Comparison of ENCODE assay signal across 2 cellular contexts in genomic region chr1:66929289-66929688, GRCh38.
TF ChIP-seq lines count a peak whose summit lies in the region.

No MANE protein-coding gene starts in this region.

TF ChIP-seq in GM12878, 131 proteins besides CTCF, POLR2A, EP300 and RAD21 (continued from another document):
- TF ChIP-seq USF1 (IDR thresholded peaks at IDR 0.05; ENCODE audit: borderline replicate concordance, extremely low read length, insufficient read depth, low read depth, low read length) (no peak), ETV6 (conservative IDR thresholded peaks at IDR 0.05 in 1 of 2, IDR thresholded peaks at IDR 0.05 in 1 of 2; ENCODE audit: borderline replicate concordance in 1 of 2, low read depth in 1 of 2) (no peak), NRF1 (conservative IDR thresholded peaks at IDR 0.05; ENCODE audit: low read depth, low read length) (no peak), RBBP5 (conservative IDR thresholded peaks at IDR 0.05) (no peak)

TF ChIP-seq in HEK293T, 16 proteins besides CTCF, POLR2A, EP300 and RAD21 (continued from another document):
- TF ChIP-seq FOXM1 (IDR thresholded peaks at IDR 0.05; ENCODE audit: borderline replicate concordance) = no peak
- TF ChIP-seq, protein P1, sequence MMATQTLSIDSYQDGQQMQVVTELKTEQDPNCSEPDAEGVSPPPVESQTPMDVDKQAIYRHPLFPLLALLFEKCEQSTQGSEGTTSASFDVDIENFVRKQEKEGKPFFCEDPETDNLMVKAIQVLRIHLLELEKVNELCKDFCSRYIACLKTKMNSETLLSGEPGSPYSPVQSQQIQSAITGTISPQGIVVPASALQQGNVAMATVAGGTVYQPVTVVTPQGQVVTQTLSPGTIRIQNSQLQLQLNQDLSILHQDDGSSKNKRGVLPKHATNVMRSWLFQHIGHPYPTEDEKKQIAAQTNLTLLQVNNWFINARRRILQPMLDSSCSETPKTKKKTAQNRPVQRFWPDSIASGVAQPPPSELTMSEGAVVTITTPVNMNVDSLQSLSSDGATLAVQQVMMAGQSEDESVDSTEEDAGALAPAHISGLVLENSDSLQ (IDR thresholded peaks at IDR 0.05) = no peak
- no peak for TF ChIP-seq NFRKB (IDR thresholded peaks at IDR 0.05)
- TF ChIP-seq HDGF (IDR thresholded peaks at IDR 0.05; ENCODE audit: borderline replicate concordance) = no peak
- TF ChIP-seq ZNF384 (IDR thresholded peaks at IDR 0.05) = no peak
- no peak for TF ChIP-seq LEF1 (IDR thresholded peaks at IDR 0.05; ENCODE audit: borderline replicate concordance)
- TF ChIP-seq FOXK2 (IDR thresholded peaks at IDR 0.05) = no peak
- TF ChIP-seq SUZ12 (IDR thresholded peaks at IDR 0.05) = no peak
- no peak for TF ChIP-seq ARNT (IDR thresholded peaks at IDR 0.05)
